Comparison of ENCODE assay signal across 1 cellular context in the genomic region with DNA sequence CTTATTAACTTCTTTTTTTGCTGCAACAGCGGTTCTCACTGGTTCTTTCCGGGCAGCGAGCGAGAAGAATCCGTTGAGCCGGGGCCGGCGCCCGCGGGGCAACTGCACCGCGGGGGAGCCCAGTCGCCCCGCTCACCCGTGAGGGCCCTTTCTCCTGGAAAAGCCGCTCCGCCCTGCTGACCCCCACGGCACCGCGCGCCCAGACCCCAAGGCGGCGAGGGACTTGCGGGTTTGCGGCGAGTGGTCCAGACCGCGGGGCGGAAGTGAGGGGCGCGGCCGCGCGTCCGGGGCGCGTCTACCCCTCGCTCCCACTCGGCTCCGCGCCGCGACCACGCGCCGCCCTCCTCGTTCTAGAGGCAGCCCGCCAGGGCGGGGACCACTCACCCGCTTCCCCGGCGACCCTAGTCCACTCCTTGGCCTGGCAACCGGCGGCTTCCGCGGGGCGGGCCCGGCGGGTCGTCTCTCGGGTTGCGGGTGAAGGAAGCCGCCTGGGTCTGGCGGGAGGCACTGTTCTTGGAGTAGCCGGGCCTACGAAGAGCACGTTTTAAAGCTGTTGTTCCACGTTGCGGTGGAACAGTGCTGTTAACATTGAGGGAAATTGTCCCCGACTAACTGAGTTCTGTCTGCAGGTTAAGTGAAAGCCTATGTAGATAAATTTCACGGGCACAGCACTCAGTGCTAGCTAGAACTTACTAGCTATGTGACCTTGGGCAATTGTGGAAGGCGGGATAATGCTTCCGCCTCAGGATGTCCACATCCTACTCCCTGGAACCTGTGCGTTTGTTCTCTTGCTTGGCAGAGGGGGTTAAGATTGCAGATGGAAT.
TF ChIP-seq lines count a peak whose summit lies in the region.

Gene NEK3 (minus strand): TSS at position 439 of the 824 bp plus-strand sequence. CDS start 3,406 bp downstream, outside the sequence.

TF ChIP-seq in HepG2, 621 proteins besides CTCF, POLR2A, EP300 and RAD21 (continued from another document and continues in another):
- peak; percentile 96 for TF ChIP-seq DZIP1 (CRISPR knock-in tag; IDR thresholded peaks at IDR 0.05)
- TF ChIP-seq ELF4 (CRISPR knock-in tag; IDR thresholded peaks at IDR 0.05; ENCODE audit: borderline replicate concordance): peak; percentile 95
- TF ChIP-seq, protein P1, sequence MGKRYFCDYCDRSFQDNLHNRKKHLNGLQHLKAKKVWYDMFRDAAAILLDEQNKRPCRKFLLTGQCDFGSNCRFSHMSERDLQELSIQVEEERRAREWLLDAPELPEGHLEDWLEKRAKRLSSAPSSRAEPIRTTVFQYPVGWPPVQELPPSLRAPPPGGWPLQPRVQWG (CRISPR knock-in tag; IDR thresholded peaks at IDR 0.05; ENCODE audit: borderline replicate concordance, low read depth): no peak
- 0 out of 2 replicates have a peak, but pooled peaks have one; percentile 88 for TF ChIP-seq ZNF737 (CRISPR knock-in tag; IDR thresholded peaks at IDR 0.05; ENCODE audit: borderline replicate concordance)
- TF ChIP-seq, protein P2, sequence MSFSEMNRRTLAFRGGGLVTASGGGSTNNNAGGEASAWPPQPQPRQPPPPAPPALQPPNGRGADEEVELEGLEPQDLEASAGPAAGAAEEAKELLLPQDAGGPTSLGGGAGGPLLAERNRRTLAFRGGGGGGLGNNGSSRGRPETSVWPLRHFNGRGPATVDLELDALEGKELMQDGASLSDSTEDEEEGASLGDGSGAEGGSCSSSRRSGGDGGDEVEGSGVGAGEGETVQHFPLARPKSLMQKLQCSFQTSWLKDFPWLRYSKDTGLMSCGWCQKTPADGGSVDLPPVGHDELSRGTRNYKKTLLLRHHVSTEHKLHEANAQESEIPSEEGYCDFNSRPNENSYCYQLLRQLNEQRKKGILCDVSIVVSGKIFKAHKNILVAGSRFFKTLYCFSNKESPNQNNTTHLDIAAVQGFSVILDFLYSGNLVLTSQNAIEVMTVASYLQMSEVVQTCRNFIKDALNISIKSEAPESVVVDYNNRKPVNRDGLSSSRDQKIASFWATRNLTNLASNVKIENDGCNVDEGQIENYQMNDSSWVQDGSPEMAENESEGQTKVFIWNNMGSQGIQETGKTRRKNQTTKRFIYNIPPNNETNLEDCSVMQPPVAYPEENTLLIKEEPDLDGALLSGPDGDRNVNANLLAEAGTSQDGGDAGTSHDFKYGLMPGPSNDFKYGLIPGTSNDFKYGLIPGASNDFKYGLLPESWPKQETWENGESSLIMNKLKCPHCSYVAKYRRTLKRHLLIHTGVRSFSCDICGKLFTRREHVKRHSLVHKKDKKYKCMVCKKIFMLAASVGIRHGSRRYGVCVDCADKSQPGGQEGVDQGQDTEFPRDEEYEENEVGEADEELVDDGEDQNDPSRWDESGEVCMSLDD (CRISPR knock-in tag; IDR thresholded peaks at IDR 0.05; ENCODE audit: borderline replicate concordance): peak; percentile 88; the same call in 1 of the 2 replicates
- no peak for TF ChIP-seq SRSF9 (IDR thresholded peaks at IDR 0.05; ENCODE audit: borderline replicate concordance, insufficient read depth, low read depth, low read length, poor library complexity, severe bottlenecking)
- peak; percentile 50; the same call in 1 of the 2 replicates for TF ChIP-seq ESRRA (CRISPR knock-in tag; IDR thresholded peaks at IDR 0.05; ENCODE audit: low read depth)
- peak; percentile 65; the same call in 1 of the 2 replicates for TF ChIP-seq RFXAP (CRISPR knock-in tag; IDR thresholded peaks at IDR 0.05; ENCODE audit: borderline replicate concordance)
- TF ChIP-seq SMYD3 (CRISPR knock-in tag; IDR thresholded peaks at IDR 0.05): no peak
- TF ChIP-seq, protein P3, sequence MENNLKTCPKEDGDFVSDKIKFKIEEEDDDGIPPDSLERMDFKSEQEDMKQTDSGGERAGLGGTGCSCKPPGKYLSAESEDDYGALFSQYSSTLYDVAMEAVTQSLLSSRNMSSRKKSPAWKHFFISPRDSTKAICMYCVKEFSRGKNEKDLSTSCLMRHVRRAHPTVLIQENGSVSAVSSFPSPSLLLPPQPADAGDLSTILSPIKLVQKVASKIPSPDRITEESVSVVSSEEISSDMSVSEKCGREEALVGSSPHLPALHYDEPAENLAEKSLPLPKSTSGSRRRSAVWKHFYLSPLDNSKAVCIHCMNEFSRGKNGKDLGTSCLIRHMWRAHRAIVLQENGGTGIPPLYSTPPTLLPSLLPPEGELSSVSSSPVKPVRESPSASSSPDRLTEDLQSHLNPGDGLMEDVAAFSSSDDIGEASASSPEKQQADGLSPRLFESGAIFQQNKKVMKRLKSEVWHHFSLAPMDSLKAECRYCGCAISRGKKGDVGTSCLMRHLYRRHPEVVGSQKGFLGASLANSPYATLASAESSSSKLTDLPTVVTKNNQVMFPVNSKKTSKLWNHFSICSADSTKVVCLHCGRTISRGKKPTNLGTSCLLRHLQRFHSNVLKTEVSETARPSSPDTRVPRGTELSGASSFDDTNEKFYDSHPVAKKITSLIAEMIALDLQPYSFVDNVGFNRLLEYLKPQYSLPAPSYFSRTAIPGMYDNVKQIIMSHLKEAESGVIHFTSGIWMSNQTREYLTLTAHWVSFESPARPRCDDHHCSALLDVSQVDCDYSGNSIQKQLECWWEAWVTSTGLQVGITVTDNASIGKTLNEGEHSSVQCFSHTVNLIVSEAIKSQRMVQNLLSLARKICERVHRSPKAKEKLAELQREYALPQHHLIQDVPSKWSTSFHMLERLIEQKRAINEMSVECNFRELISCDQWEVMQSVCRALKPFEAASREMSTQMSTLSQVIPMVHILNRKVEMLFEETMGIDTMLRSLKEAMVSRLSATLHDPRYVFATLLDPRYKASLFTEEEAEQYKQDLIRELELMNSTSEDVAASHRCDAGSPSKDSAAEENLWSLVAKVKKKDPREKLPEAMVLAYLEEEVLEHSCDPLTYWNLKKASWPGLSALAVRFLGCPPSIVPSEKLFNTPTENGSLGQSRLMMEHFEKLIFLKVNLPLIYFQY (CRISPR knock-in tag; IDR thresholded peaks at IDR 0.05; ENCODE audit: borderline replicate concordance): peak; percentile 82
- no peak for TF ChIP-seq TRIM24 (CRISPR knock-in tag; IDR thresholded peaks at IDR 0.05)
- no peak for TF ChIP-seq NFE2 (CRISPR knock-in tag; IDR thresholded peaks at IDR 0.05)
- TF ChIP-seq ZNF235 (CRISPR knock-in tag; IDR thresholded peaks at IDR 0.05; ENCODE audit: borderline replicate concordance): peak; percentile 68; the same call in 1 of the 2 replicates
- TF ChIP-seq ZSCAN29 (CRISPR knock-in tag; conservative IDR thresholded peaks at IDR 0.05): 0 out of 2 replicates have a peak, but pooled peaks have one; percentile 39
- peak; percentile 92 for TF ChIP-seq SALL1 (CRISPR knock-in tag; IDR thresholded peaks at IDR 0.05)
- TF ChIP-seq ZNF577 (CRISPR knock-in tag; IDR thresholded peaks at IDR 0.05; ENCODE audit: borderline replicate concordance, low read depth): no peak
- no peak for TF ChIP-seq PRPF4 (IDR thresholded peaks at IDR 0.05; ENCODE audit: low read depth, low read length, poor library complexity, severe bottlenecking)
- TF ChIP-seq ZNF3 (CRISPR knock-in tag; IDR thresholded peaks at IDR 0.05): no peak
- TF ChIP-seq HNRNPUL1 (IDR thresholded peaks at IDR 0.05; ENCODE audit: low read depth, low read length): no peak
- TF ChIP-seq RARA (CRISPR knock-in tag; IDR thresholded peaks at IDR 0.05): peak; percentile 30; the same call in 1 of the 2 replicates
- no peak for TF ChIP-seq SYNCRIP (IDR thresholded peaks at IDR 0.05; ENCODE audit: insufficient read depth, low read depth, low read length)
- TF ChIP-seq ZNF776 (CRISPR knock-in tag; IDR thresholded peaks at IDR 0.05): peak; percentile 36; the same call in 1 of the 2 replicates
- peak; percentile 69; the same call in 1 of the 2 replicates for TF ChIP-seq ZNF562 (CRISPR knock-in tag; IDR thresholded peaks at IDR 0.05; ENCODE audit: borderline replicate concordance)
- peak; percentile 73; the same call in 1 of the 2 replicates for TF ChIP-seq ZNF234 (CRISPR knock-in tag; conservative IDR thresholded peaks at IDR 0.05)
- no peak for TF ChIP-seq ZNF251 (CRISPR knock-in tag; IDR thresholded peaks at IDR 0.05)
- TF ChIP-seq, protein P4, sequence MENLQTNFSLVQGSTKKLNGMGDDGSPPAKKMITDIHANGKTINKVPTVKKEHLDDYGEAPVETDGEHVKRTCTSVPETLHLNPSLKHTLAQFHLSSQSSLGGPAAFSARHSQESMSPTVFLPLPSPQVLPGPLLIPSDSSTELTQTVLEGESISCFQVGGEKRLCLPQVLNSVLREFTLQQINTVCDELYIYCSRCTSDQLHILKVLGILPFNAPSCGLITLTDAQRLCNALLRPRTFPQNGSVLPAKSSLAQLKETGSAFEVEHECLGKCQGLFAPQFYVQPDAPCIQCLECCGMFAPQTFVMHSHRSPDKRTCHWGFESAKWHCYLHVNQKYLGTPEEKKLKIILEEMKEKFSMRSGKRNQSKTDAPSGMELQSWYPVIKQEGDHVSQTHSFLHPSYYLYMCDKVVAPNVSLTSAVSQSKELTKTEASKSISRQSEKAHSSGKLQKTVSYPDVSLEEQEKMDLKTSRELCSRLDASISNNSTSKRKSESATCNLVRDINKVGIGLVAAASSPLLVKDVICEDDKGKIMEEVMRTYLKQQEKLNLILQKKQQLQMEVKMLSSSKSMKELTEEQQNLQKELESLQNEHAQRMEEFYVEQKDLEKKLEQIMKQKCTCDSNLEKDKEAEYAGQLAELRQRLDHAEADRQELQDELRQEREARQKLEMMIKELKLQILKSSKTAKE (CRISPR knock-in tag; IDR thresholded peaks at IDR 0.05; ENCODE audit: borderline replicate concordance): peak; percentile 59; the same call in 1 of the 2 replicates
- TF ChIP-seq, protein P5, sequence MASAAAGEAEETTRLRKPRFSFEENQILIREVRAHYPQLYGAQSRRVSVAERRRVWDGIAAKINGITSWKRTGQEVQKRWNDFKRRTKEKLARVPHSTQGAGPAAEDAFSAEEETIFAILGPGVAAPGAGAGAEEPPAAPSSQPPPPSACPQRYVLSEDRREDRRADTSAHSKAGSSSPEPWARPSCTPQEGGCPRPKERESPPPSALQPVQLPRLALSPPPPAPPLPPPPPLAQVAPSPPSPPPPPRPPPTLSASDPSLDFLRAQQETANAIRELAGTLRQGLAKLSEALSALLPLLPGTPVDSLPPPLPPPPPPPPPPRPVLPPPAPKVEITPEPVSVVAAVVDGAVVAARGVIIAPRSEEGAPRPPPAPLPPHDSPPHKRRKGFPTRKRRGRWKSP (CRISPR knock-in tag; IDR thresholded peaks at IDR 0.05): peak; percentile 66
- peak; percentile 78; the same call in 1 of the 2 replicates for TF ChIP-seq KMT2A (CRISPR knock-in tag; IDR thresholded peaks at IDR 0.05)
- TF ChIP-seq ZNF232 (CRISPR knock-in tag; IDR thresholded peaks at IDR 0.05; ENCODE audit: borderline replicate concordance): peak; percentile 98
- no peak for TF ChIP-seq ATM (IDR thresholded peaks at IDR 0.05; ENCODE audit: borderline replicate concordance)
- TF ChIP-seq, protein P6, sequence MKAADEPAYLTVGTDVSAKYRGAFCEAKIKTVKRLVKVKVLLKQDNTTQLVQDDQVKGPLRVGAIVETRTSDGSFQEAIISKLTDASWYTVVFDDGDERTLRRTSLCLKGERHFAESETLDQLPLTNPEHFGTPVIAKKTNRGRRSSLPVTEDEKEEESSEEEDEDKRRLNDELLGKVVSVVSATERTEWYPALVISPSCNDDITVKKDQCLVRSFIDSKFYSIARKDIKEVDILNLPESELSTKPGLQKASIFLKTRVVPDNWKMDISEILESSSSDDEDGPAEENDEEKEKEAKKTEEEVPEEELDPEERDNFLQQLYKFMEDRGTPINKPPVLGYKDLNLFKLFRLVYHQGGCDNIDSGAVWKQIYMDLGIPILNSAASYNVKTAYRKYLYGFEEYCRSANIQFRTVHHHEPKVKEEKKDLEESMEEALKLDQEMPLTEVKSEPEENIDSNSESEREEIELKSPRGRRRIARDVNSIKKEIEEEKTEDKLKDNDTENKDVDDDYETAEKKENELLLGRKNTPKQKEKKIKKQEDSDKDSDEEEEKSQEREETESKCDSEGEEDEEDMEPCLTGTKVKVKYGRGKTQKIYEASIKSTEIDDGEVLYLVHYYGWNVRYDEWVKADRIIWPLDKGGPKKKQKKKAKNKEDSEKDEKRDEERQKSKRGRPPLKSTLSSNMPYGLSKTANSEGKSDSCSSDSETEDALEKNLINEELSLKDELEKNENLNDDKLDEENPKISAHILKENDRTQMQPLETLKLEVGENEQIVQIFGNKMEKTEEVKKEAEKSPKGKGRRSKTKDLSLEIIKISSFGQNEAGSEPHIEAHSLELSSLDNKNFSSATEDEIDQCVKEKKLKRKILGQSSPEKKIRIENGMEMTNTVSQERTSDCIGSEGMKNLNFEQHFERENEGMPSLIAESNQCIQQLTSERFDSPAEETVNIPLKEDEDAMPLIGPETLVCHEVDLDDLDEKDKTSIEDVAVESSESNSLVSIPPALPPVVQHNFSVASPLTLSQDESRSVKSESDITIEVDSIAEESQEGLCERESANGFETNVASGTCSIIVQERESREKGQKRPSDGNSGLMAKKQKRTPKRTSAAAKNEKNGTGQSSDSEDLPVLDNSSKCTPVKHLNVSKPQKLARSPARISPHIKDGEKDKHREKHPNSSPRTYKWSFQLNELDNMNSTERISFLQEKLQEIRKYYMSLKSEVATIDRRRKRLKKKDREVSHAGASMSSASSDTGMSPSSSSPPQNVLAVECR (CRISPR knock-in tag; IDR thresholded peaks at IDR 0.05; ENCODE audit: borderline replicate concordance): peak; percentile 62
- peak; percentile 84; the same call in 1 of the 2 replicates for TF ChIP-seq ZNF780A (CRISPR knock-in tag; IDR thresholded peaks at IDR 0.05)
- peak; percentile 96 for TF ChIP-seq ZBTB43 (CRISPR knock-in tag; conservative IDR thresholded peaks at IDR 0.05)
- peak; percentile 61; the same call in 1 of the 2 replicates for TF ChIP-seq ELF3 (CRISPR knock-in tag; IDR thresholded peaks at IDR 0.05)
